Comparison of ENCODE assay signal across 17 cellular contexts in genomic region chrX:9272166-9272565, GRCh38.
"Had no signal": no experiment of that assay in that cellular context is flagged by ENCODE, and none has a peak within 500 bp of the region (broad histone marks: within the 10 kb centered on the region; RNA-seq: fewer than 3 reads in every experiment).

No MANE protein-coding gene starts in this region.

- H3K4me1 ChIP-seq: colonic mucosa, foreskin keratinocyte, tibial artery had no signal

- H3K27ac ChIP-seq: colonic mucosa, foreskin keratinocyte, tibial artery had no signal

- H3K36me3 ChIP-seq: colonic mucosa, neutrophil, tibial artery had no signal

- H3K27me3 ChIP-seq: colonic mucosa, foreskin keratinocyte, neutrophil, tibial artery had no signal

- H3K4me3 ChIP-seq: colonic mucosa, mucosa of descending colon, tibial artery had no signal

- H3K9me3 ChIP-seq: colonic mucosa, mucosa of descending colon, neutrophil, tibial artery had no signal

- ATAC-seq: foreskin keratinocyte; left ventricle myocardium superior; mucosa of descending colon; naive thymus-derived CD4-positive, alpha-beta T cell; stimulated activated naive B cell treated with anti-CD40 and anti-IgM and Interleukin-4, amounts not matched to agents 10 μg/mL and 1 μg/mL and 100 μg/mL, for 72 hours had no signal

- DNase-seq: activated CD4-positive, alpha-beta T cell treated with anti-CD3 and anti-CD28 coated beads, Interleukin-2, amount 10 ng/mL, durations not matched to agents 24 days and 14 days; activated CD4-positive, CD25-positive, alpha-beta regulatory T cell; activated CD8-positive, alpha-beta memory T cell treated with anti-CD3 and anti-CD28 coated beads, Interleukin-2, amount 50 U/mL, for 48 hours; activated naive CD8-positive, alpha-beta T cell treated with anti-CD3 and anti-CD28 coated beads for 36 hours; central memory CD4-positive, alpha-beta T cell; colonic mucosa; foreskin keratinocyte; glutamatergic neuron; kidney glomerular epithelial cell; left ventricle myocardium superior; mucosa of descending colon; naive thymus-derived CD4-positive, alpha-beta T cell; retina; stimulated activated CD4-positive, alpha-beta T cell treated with anti-CD3 and anti-CD28 coated beads, Interleukin-2, amount 100 ng/mL, for 48 hours; stimulated activated naive B cell treated with anti-CD40 and anti-IgM and Interleukin-4, amounts not matched to agents 10 μg/mL and 1 μg/mL and 100 μg/mL, for 72 hours; tibial artery had no signal
